26 cellular contexts compared by ENCODE assay signal in genomic region chr17:67682196-67682595, GRCh38. TPM values are rescaled to one million over a fixed set of nuclear protein-coding genes. Genes with fewer than 3 reads are reported as not detected.
DNase-seq lines count a peak whose midpoint lies in the region; ATAC-seq and TF ChIP-seq lines count a peak whose summit lies in the region.
"Had no signal": no experiment of that assay in that cellular context is flagged by ENCODE, and none has a peak within 500 bp of the region (broad histone marks: within the 10 kb centered on the region; RNA-seq: fewer than 3 reads in every experiment).

No MANE protein-coding gene starts in this region.

- no peak for ATAC-seq in activated T-helper 17 cell treated with anti-CD3 and anti-CD28 coated beads, Interleukin-2, amount 50 U/mL, for 72 hours (replicated peaks)
- ATAC-seq in natural killer cell treated with Interleukin-12 subunit alpha and Interleukin-12 subunit beta and Interleukin-15 and Interleukin-18, amount 100 ng/mL, for 72 hours = no peak
- ATAC-seq: esophagus mucosa, heart left ventricle had no signal

- no peak overlapping the region for H3K4me3 ChIP-seq in effector memory CD4-positive, alpha-beta T cell (ENCODE audit: insufficient read depth, low read depth, low read length, poor library complexity, severe bottlenecking)
- no peak overlapping the region for H3K4me3 ChIP-seq in left ventricle myocardium inferior
- H3K4me3 ChIP-seq: colonic mucosa, heart left ventricle, prostate gland, sigmoid colon had no signal

- peaks cover 15% of the 10 kb centered on the region for H3K36me3 ChIP-seq in effector memory CD4-positive, alpha-beta T cell (ENCODE audit: control insufficient read depth, insufficient read depth, low read length)
- peaks cover 16% of the 10 kb centered on the region for H3K36me3 ChIP-seq in left ventricle myocardium inferior
- H3K36me3 ChIP-seq: colonic mucosa, neutrophil, prostate gland, sigmoid colon had no signal

- intact Hi-C loops in left ventricle myocardium inferior (cut with micrococcal nuclease) = no loop called here

- H3K36me3 Mint-ChIP-seq in activated T-helper 17 cell treated with anti-CD3 and anti-CD28 coated beads, Interleukin-2, amount 50 U/mL, for 72 hours (ENCODE audit: low read depth) = peaks cover 25% of the 10 kb centered on the region
- no peaks in the 10 kb centered on the region for H3K36me3 Mint-ChIP-seq in natural killer cell treated with Interleukin-12 subunit alpha and Interleukin-12 subunit beta and Interleukin-15 and Interleukin-18, amount 100 ng/mL, for 72 hours

- H3K4me1 Mint-ChIP-seq in activated T-helper 17 cell treated with anti-CD3 and anti-CD28 coated beads, Interleukin-2, amount 50 U/mL, for 72 hours = no peaks in the 10 kb centered on the region
- H3K4me1 Mint-ChIP-seq in natural killer cell treated with Interleukin-12 subunit alpha and Interleukin-12 subunit beta and Interleukin-15 and Interleukin-18, amount 100 ng/mL, for 72 hours (ENCODE audit: low read depth in 2 of 2) = peaks cover 4 to 12% of the 10 kb centered on the region in 2 donors

- DNase-seq in NCI-H1092 (lab: John Stamatoyannopoulos, UW) (peak; percentile 19), NCI-H1092 treated with DMSO at 0.1 percent for 48 hours (lab: John Stamatoyannopoulos, UW) (no peak), D341Med (ENCODE audit: low spot score) (peak; percentile 59), left ventricle myocardium inferior (no peak)
- no peak for DNase-seq in natural killer cell treated with Interleukin-12 subunit alpha and Interleukin-12 subunit beta and Interleukin-15 and Interleukin-18, amount 100 ng/mL, for 72 hours (ENCODE audit: low spot score)
- no peak for DNase-seq in stimulated activated CD4-positive, alpha-beta T cell treated with anti-CD3 and anti-CD28 coated beads, Interleukin-2, amount 100 ng/mL, for 48 hours
- no peak for DNase-seq in effector memory CD4-positive, alpha-beta T cell
- DNase-seq: 8988T; activated CD4-positive, alpha-beta T cell treated with anti-CD3 and anti-CD28 coated beads, Interleukin-2, amount 50 U/mL, for 1 hour; activated naive CD4-positive, alpha-beta T cell treated with anti-CD3 and anti-CD28 coated beads, Interleukin-2, amount 10 ng/mL, durations not matched to agents 7 days and 5 days; colonic mucosa; DMS53; foreskin fibroblast; heart left ventricle; mammary epithelial cell; NCI-H1105 treated with DMSO at 0.1 percent for 48 hours; NCI-H2081 treated with DMSO at 0.1 percent for 48 hours; SHP77; sigmoid colon; stimulated activated naive CD4-positive, alpha-beta T cell treated with Interleukin-2 at 50 U/mL for 16 hours; T-helper 9 cell had no signal

- TF ChIP-seq CTCF in left ventricle myocardium inferior (IDR thresholded peaks at IDR 0.05; ENCODE audit: borderline replicate concordance) = no peak

- no peaks in the 10 kb centered on the region for H3K4me1 ChIP-seq in effector memory CD4-positive, alpha-beta T cell (ENCODE audit: control insufficient read depth, insufficient read depth, low read length, poor library complexity, severe bottlenecking)
- H3K4me1 ChIP-seq in left ventricle myocardium inferior = peaks cover 2% of the 10 kb centered on the region
- H3K4me1 ChIP-seq: colonic mucosa, prostate gland, sigmoid colon had no signal

- no peaks in the 10 kb centered on the region for H3K27me3 Mint-ChIP-seq in activated T-helper 17 cell treated with anti-CD3 and anti-CD28 coated beads, Interleukin-2, amount 50 U/mL, for 72 hours
- no peaks in the 10 kb centered on the region for H3K27me3 Mint-ChIP-seq in natural killer cell treated with Interleukin-12 subunit alpha and Interleukin-12 subunit beta and Interleukin-15 and Interleukin-18, amount 100 ng/mL, for 72 hours
- H3K27me3 Mint-ChIP-seq: activated naive CD4-positive, alpha-beta T cell treated with anti-CD3 and anti-CD28 coated beads, Interleukin-2, amount 10 ng/mL, durations not matched to agents 7 days and 5 days had no signal

- H3K27me3 ChIP-seq in effector memory CD4-positive, alpha-beta T cell (replicated peaks; ENCODE audit: control insufficient read depth, insufficient read depth, low read length, poor library complexity, severe bottlenecking) = no peaks in the 10 kb centered on the region
- no peaks in the 10 kb centered on the region for H3K27me3 ChIP-seq in left ventricle myocardium inferior (ENCODE audit: low read depth)
- H3K27me3 ChIP-seq: colonic mucosa, heart left ventricle, neutrophil, sigmoid colon had no signal

- no peaks in the 10 kb centered on the region for H3K9me3 ChIP-seq in effector memory CD4-positive, alpha-beta T cell (ENCODE audit: control insufficient read depth, low read length)
- H3K9me3 ChIP-seq in left ventricle myocardium inferior (replicated peaks) = no peaks in the 10 kb centered on the region
- H3K9me3 ChIP-seq: colonic mucosa, heart left ventricle, neutrophil, prostate gland, sigmoid colon had no signal

- H3K9me3 Mint-ChIP-seq in activated T-helper 17 cell treated with anti-CD3 and anti-CD28 coated beads, Interleukin-2, amount 50 U/mL, for 72 hours = no peaks in the 10 kb centered on the region
- H3K9me3 Mint-ChIP-seq in natural killer cell treated with Interleukin-12 subunit alpha and Interleukin-12 subunit beta and Interleukin-15 and Interleukin-18, amount 100 ng/mL, for 72 hours = no peaks in the 10 kb centered on the region
- H3K9me3 Mint-ChIP-seq: activated naive CD4-positive, alpha-beta T cell treated with anti-CD3 and anti-CD28 coated beads, Interleukin-2, amount 10 ng/mL, durations not matched to agents 7 days and 5 days; activated T-helper 1 cell treated with anti-CD3 and anti-CD28 coated beads, Interleukin-12 subunit alpha, Interleukin-12 subunit beta, Interleukin-2, Interleukin-4 antibody, amounts not matched to agents 30 ng/mL and 10 ng/mL and 1 ng/mL, durations not matched to agents 14 hours and 24 hours and 36 hours had no signal

- no peak overlapping the region for H3K4me3 Mint-ChIP-seq in activated T-helper 17 cell treated with anti-CD3 and anti-CD28 coated beads, Interleukin-2, amount 50 U/mL, for 72 hours
- H3K4me3 Mint-ChIP-seq in natural killer cell treated with Interleukin-12 subunit alpha and Interleukin-12 subunit beta and Interleukin-15 and Interleukin-18, amount 100 ng/mL, for 72 hours = no peak overlapping the region
- H3K4me3 Mint-ChIP-seq: activated naive CD4-positive, alpha-beta T cell treated with anti-CD3 and anti-CD28 coated beads, Interleukin-2, amount 10 ng/mL, durations not matched to agents 7 days and 5 days; activated T-helper 1 cell treated with anti-CD3 and anti-CD28 coated beads, Interleukin-12 subunit alpha, Interleukin-12 subunit beta, Interleukin-2, Interleukin-4 antibody, amounts not matched to agents 30 ng/mL and 10 ng/mL and 1 ng/mL, durations not matched to agents 14 hours and 24 hours and 36 hours had no signal

- H3K27ac ChIP-seq in effector memory CD4-positive, alpha-beta T cell (ENCODE audit: insufficient read depth, low read length, poor library complexity, severe bottlenecking) = no peak overlapping the region
- H3K27ac ChIP-seq in left ventricle myocardium inferior (replicated peaks) = no peak overlapping the region
- H3K27ac ChIP-seq: colonic mucosa, heart left ventricle, neutrophil, prostate gland, sigmoid colon had no signal

- H3K27ac Mint-ChIP-seq in activated T-helper 17 cell treated with anti-CD3 and anti-CD28 coated beads, Interleukin-2, amount 50 U/mL, for 72 hours = peak overlapping the region; percentile 56
- H3K27ac Mint-ChIP-seq in natural killer cell treated with Interleukin-12 subunit alpha and Interleukin-12 subunit beta and Interleukin-15 and Interleukin-18, amount 100 ng/mL, for 72 hours = peak overlapping the region; percentile 50 to 58
- H3K27ac Mint-ChIP-seq: activated naive CD4-positive, alpha-beta T cell treated with anti-CD3 and anti-CD28 coated beads, Interleukin-2, amount 10 ng/mL, durations not matched to agents 7 days and 5 days; activated T-helper 1 cell treated with anti-CD3 and anti-CD28 coated beads, Interleukin-12 subunit alpha, Interleukin-12 subunit beta, Interleukin-2, Interleukin-4 antibody, amounts not matched to agents 30 ng/mL and 10 ng/mL and 1 ng/mL, durations not matched to agents 14 hours and 24 hours and 36 hours had no signal

RNA-seq across cellular contexts. Expression of gene NOL11, which starts 35.5 kb away (rescaled TPM):
- 10 to 100 TPM; 46.1 to 75.4 TPM for total RNA-seq in activated T-helper 17 cell treated with anti-CD3 and anti-CD28 coated beads, Interleukin-2, amount 50 U/mL, for 72 hours
- total RNA-seq in natural killer cell treated with Interleukin-12 subunit alpha and Interleukin-12 subunit beta and Interleukin-15 and Interleukin-18, amount 100 ng/mL, for 72 hours = 10 to 100 TPM; 65.9 to 86.3 TPM
- 25.3 TPM for total RNA-seq in left ventricle myocardium inferior

Comparison
In these comparisons a context has a peak if more than half of its experiments do, and no peak if none do; other contexts are left out.
1. DNase-seq: peak in NCI-H1092 (single experiment) and D341Med (single experiment); none in NCI-H1092 treated with DMSO at 0.1 percent for 48 hours (single experiment), natural killer cell treated with Interleukin-12 subunit alpha and Interleukin-12 subunit beta and Interleukin-15 and Interleukin-18, amount 100 ng/mL, for 72 hours (single experiment), stimulated activated CD4-positive, alpha-beta T cell treated with anti-CD3 and anti-CD28 coated beads, Interleukin-2, amount 100 ng/mL, for 48 hours (0 of 2), effector memory CD4-positive, alpha-beta T cell (0 of 3) and left ventricle myocardium inferior (single experiment).